In genomic region chr12:460301-461230, GRCh38 we compare ENCODE assay signal across 1 cellular context.
TF ChIP-seq lines count a peak whose summit lies in the region.

No MANE protein-coding gene starts in this region.

TF ChIP-seq in SK-N-SH treated with all-trans-retinoic acid at 6 μM for 48 hours, 23 proteins besides CTCF, POLR2A, EP300 and RAD21 (continued from another document):
- TF ChIP-seq TSHZ2 (CRISPR knock-in tag; IDR thresholded peaks at IDR 0.05) (no peak), ZNF70 (CRISPR knock-in tag; IDR thresholded peaks at IDR 0.05) (no peak), PPARA (CRISPR knock-in tag; IDR thresholded peaks at IDR 0.05; ENCODE audit: borderline replicate concordance) (no peak), CSDC2 (CRISPR knock-in tag; IDR thresholded peaks at IDR 0.05) (no peak), ZFP3 (CRISPR knock-in tag; IDR thresholded peaks at IDR 0.05) (no peak)
- TF ChIP-seq, protein P1, sequence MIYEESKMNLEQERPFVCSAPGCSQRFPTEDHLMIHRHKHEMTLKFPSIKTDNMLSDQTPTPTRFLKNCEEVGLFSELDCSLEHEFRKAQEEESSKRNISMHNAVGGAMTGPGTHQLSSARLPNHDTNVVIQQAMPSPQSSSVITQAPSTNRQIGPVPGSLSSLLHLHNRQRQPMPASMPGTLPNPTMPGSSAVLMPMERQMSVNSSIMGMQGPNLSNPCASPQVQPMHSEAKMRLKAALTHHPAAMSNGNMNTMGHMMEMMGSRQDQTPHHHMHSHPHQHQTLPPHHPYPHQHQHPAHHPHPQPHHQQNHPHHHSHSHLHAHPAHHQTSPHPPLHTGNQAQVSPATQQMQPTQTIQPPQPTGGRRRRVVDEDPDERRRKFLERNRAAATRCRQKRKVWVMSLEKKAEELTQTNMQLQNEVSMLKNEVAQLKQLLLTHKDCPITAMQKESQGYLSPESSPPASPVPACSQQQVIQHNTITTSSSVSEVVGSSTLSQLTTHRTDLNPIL (CRISPR knock-in tag; IDR thresholded peaks at IDR 0.05; ENCODE audit: low read depth) = no peak
TF ChIP-seq in SK-N-SH treated with all-trans-retinoic acid at 6 μM for 48 hours: peak in this region for 0.
